In genomic region chr2:128503358-128504241, GRCh38 we compare ENCODE assay signal across 20 cellular contexts.
DNase-seq lines count a peak whose midpoint lies in the region; ATAC-seq, FAIRE-seq and TF ChIP-seq lines count a peak whose summit lies in the region.
"Had no signal": no experiment of that assay in that cellular context is flagged by ENCODE, and none has a peak within 500 bp of the region (broad histone marks: within the 10 kb centered on the region; RNA-seq: fewer than 3 reads in every experiment).

No MANE protein-coding gene starts in this region.

- H3K36me3 ChIP-seq in liver (ENCODE audit: control insufficient read depth in 4 of 4, insufficient read depth in 3 of 4, low read depth in 1 of 4, low read length in 3 of 4): no peaks in the 10 kb centered on the region
- no peaks in the 10 kb centered on the region for H3K36me3 ChIP-seq in HepG2 (replicated peaks in 1 of 2; ENCODE audit: control insufficient read depth in 1 of 2, insufficient read depth in 2 of 2, low read length in 2 of 2)
- H3K36me3 ChIP-seq in mesendoderm (ENCODE audit: control insufficient read depth, insufficient read depth, low read length): no peaks in the 10 kb centered on the region
- H3K36me3 ChIP-seq in osteoblast (ENCODE audit: insufficient read depth, low read length): no peaks in the 10 kb centered on the region
- H3K36me3 ChIP-seq: SJCRH30 had no signal

- no peaks in the 10 kb centered on the region for H4K20me1 ChIP-seq in HepG2 (ENCODE audit: insufficient read depth, low read length)
- H4K20me1 ChIP-seq in osteoblast (ENCODE audit: insufficient read depth, low read length): no peaks in the 10 kb centered on the region

- CTCF ChIA-PET in HepG2 (lab: Yijun Ruan, JAX; ENCODE audit: low intra/inter-chr PET ratio, low total read pairs): no interaction called here

- H3K9me3 ChIP-seq in liver (ENCODE audit: control insufficient read depth in 4 of 4, low read length in 3 of 4): no peaks in the 10 kb centered on the region
- no peaks in the 10 kb centered on the region for H3K9me3 ChIP-seq in HepG2 (ENCODE audit: low read length)
- no peaks in the 10 kb centered on the region for H3K9me3 ChIP-seq in osteoblast (ENCODE audit: low read depth, low read length)
- H3K9me3 ChIP-seq: SJCRH30 had no signal

- POLR2A ChIA-PET in HepG2 (lab: Yijun Ruan, JAX): no interaction called here

- no peak overlapping the region for H3K4me3 Mint-ChIP-seq in stimulated activated effector memory CD8-positive, alpha-beta T cell treated with anti-CD3 and anti-CD28 coated beads, Interleukin-12 subunit alpha, Interleukin-12 subunit beta, amount 100 ng/mL, for 72 hours
- H3K4me3 Mint-ChIP-seq: activated T-helper 17 cell treated with anti-CD3 and anti-CD28 coated beads, Interleukin-2, amount 50 U/mL, for 72 hours; CD4-positive, CD25-positive, alpha-beta regulatory T cell; immature natural killer cell; nephron had no signal

- no peak overlapping the region for H2BK15ac ChIP-seq in mesendoderm (replicated peaks; ENCODE audit: low read depth)

- TF ChIP-seq EP300 in HepG2 (IDR thresholded peaks at IDR 0.05; ENCODE audit: low read depth in 2 of 2, low read length in 2 of 2) (no peak), HepG2 (CRISPR knock-in tag; IDR thresholded peaks at IDR 0.05; ENCODE audit: borderline replicate concordance) (no peak)

- no peak for FAIRE-seq in HepG2 (lab: Jason Lieb, UNC)

- TF ChIP-seq CTCF in liver (IDR thresholded peaks at IDR 0.05; ENCODE audit: low read depth, low read length, missing input control) (no peak), HepG2 (CRISPR knock-in tag; IDR thresholded peaks at IDR 0.05) (no peak), osteoblast (IDR thresholded peaks at IDR 0.05; ENCODE audit: extremely low read depth, low read depth, low read length) (no peak)

- BruUV-seq in HepG2 (replicated peaks; lab: Mats Ljungman, UMichigan): no TSS peak

- no peak overlapping the region for H3K27ac Mint-ChIP-seq in stimulated activated effector memory CD8-positive, alpha-beta T cell treated with anti-CD3 and anti-CD28 coated beads, Interleukin-12 subunit alpha, Interleukin-12 subunit beta, amount 100 ng/mL, for 72 hours
- H3K27ac Mint-ChIP-seq: activated T-helper 17 cell treated with anti-CD3 and anti-CD28 coated beads, Interleukin-2, amount 50 U/mL, for 72 hours; CD4-positive, CD25-positive, alpha-beta regulatory T cell; immature natural killer cell; nephron had no signal

- TF ChIP-seq RAD21 in liver (IDR thresholded peaks at IDR 0.05): peak in 1 of 2 donors; percentile 5
- no peak for TF ChIP-seq RAD21 in HepG2 (CRISPR knock-in tag; IDR thresholded peaks at IDR 0.05)

- no peaks in the 10 kb centered on the region for H3K27me3 ChIP-seq in liver (ENCODE audit: control insufficient read depth in 4 of 4, insufficient read depth in 4 of 4, low read length in 3 of 4)
- H3K27me3 ChIP-seq in HepG2 (ENCODE audit: control insufficient read depth in 1 of 2, insufficient read depth in 2 of 2, low read length in 2 of 2): peaks cover 6 to 39% of the 10 kb centered on the region in 2 experiments; a peak in 4 of 5 replicates
- no peaks in the 10 kb centered on the region for H3K27me3 ChIP-seq in mesendoderm (ENCODE audit: insufficient read depth, low read length, poor library complexity)
- no peaks in the 10 kb centered on the region for H3K27me3 ChIP-seq in osteoblast (ENCODE audit: insufficient read depth, low read length)
- H3K27me3 ChIP-seq: SJCRH30 had no signal

- no peaks in the 10 kb centered on the region for H3K9me3 Mint-ChIP-seq in stimulated activated effector memory CD8-positive, alpha-beta T cell treated with anti-CD3 and anti-CD28 coated beads, Interleukin-12 subunit alpha, Interleukin-12 subunit beta, amount 100 ng/mL, for 72 hours
- H3K9me3 Mint-ChIP-seq: activated T-helper 17 cell treated with anti-CD3 and anti-CD28 coated beads, Interleukin-2, amount 50 U/mL, for 72 hours; immature natural killer cell; nephron had no signal

- no peak for TF ChIP-seq POLR2A in HepG2 (IDR thresholded peaks at IDR 0.05; ENCODE audit: insufficient read depth in 1 of 2, low read depth in 2 of 2, low read length in 2 of 2)

- H3K4me1 ChIP-seq in liver (ENCODE audit: control insufficient read depth in 4 of 4, insufficient read depth in 4 of 4, low read length in 3 of 4) (peaks cover 0 to 2% (median 0%) of the 10 kb centered on the region in 4 donors), HepG2 (ENCODE audit: insufficient read depth, low read length) (no peaks in the 10 kb centered on the region), mesendoderm (ENCODE audit: control insufficient read depth, low read depth, low read length) (no peaks in the 10 kb centered on the region), osteoblast (ENCODE audit: insufficient read depth, low read length) (no peaks in the 10 kb centered on the region)

- H3K27ac ChIP-seq in liver (ENCODE audit: low read depth in 1 of 2, low read length in 2 of 2): no peak overlapping the region
- no peak overlapping the region for H3K27ac ChIP-seq in HepG2 (ENCODE audit: extremely low read length, insufficient read depth, low read length)
- H3K27ac ChIP-seq in mesendoderm (ENCODE audit: low read depth, low read length): no peak overlapping the region
- no peak overlapping the region for H3K27ac ChIP-seq in osteoblast (ENCODE audit: low read depth, low read length)
- H3K27ac ChIP-seq: GM23248, SJCRH30 had no signal

- H3K4me2 ChIP-seq in HepG2 (ENCODE audit: low read depth, low read length): no peak overlapping the region
- H3K4me2 ChIP-seq in mesendoderm (ENCODE audit: low read length): no peak overlapping the region
- no peak overlapping the region for H3K4me2 ChIP-seq in osteoblast (ENCODE audit: insufficient read depth, low read length)

- no peak overlapping the region for H3K9ac ChIP-seq in liver (ENCODE audit: low read depth in 1 of 2, low read length in 2 of 2)
- no peak overlapping the region for H3K9ac ChIP-seq in HepG2 (ENCODE audit: insufficient read depth, low read depth, low read length)
- no peak overlapping the region for H3K9ac ChIP-seq in mesendoderm (ENCODE audit: low read length)
- H3K9ac ChIP-seq: GM23248 had no signal

- no peaks in the 10 kb centered on the region for H3K79me1 ChIP-seq in mesendoderm (ENCODE audit: low read length)

- no peaks in the 10 kb centered on the region for H3K4me1 Mint-ChIP-seq in stimulated activated effector memory CD8-positive, alpha-beta T cell treated with anti-CD3 and anti-CD28 coated beads, Interleukin-12 subunit alpha, Interleukin-12 subunit beta, amount 100 ng/mL, for 72 hours
- H3K4me1 Mint-ChIP-seq: activated T-helper 17 cell treated with anti-CD3 and anti-CD28 coated beads, Interleukin-2, amount 50 U/mL, for 72 hours; CD4-positive, CD25-positive, alpha-beta regulatory T cell; immature natural killer cell had no signal

- H3K4ac ChIP-seq in mesendoderm (ENCODE audit: low read depth, low read length): no peak overlapping the region

- peak overlapping the region; percentile 80 for H3K23ac ChIP-seq in mesendoderm (ENCODE audit: low read length)

- no peak for DNase-seq in HepG2 (ENCODE audit: low spot score)
- DNase-seq in ecto neural progenitor cell (ENCODE audit: low spot score): peak; percentile 32
- DNase-seq in mesendoderm: no peak
- no peak for DNase-seq in HUDEP-2 (lab: John Stamatoyannopoulos, UW; ENCODE audit: unreplicated experiment in 76 of 76)
- no peak for DNase-seq in osteoblast (ENCODE audit: insufficient read length, low spot score, missing footprints)
- no peak for DNase-seq in stimulated activated effector memory CD8-positive, alpha-beta T cell treated with anti-CD3 and anti-CD28 coated beads, Interleukin-12 subunit alpha, Interleukin-12 subunit beta, amount 100 ng/mL, for 72 hours (ENCODE audit: low spot score in 2 of 2)
- DNase-seq: CD4-positive, CD25-positive, alpha-beta regulatory T cell; DMS153; GM23248; immature natural killer cell; mammary epithelial cell; NCI-H187 treated with DMSO at 0.1 percent for 48 hours; NCI-H446 treated with DMSO at 0.1 percent for 48 hours; SJCRH30; stimulated activated naive CD4-positive, alpha-beta T cell treated with Interleukin-2 at 50 U/mL for 16 hours; trophoblast cell had no signal

- H4K5ac ChIP-seq in mesendoderm (ENCODE audit: low read length): no peak overlapping the region

- H2AFZ ChIP-seq in HepG2 (ENCODE audit: low read length) (no peak overlapping the region), osteoblast (ENCODE audit: low read length) (no peak overlapping the region)
- H2AFZ ChIP-seq: GM23248 had no signal

- H3K4me3 ChIP-seq in liver (ENCODE audit: low read depth in 1 of 3, low read length in 3 of 3) (no peak overlapping the region), HepG2 (replicated peaks in 1 of 3; ENCODE audit: insufficient read depth in 1 of 3, low read depth in 2 of 3, low read length in 3 of 3) (no peak overlapping the region), mesendoderm (ENCODE audit: low read length) (no peak overlapping the region), osteoblast (ENCODE audit: insufficient read depth, low read length) (no peak overlapping the region)
- H3K4me3 ChIP-seq: GM23248, SJCRH30 had no signal

- in situ Hi-C loops in HepG2 (cut with HindIII; ENCODE audit: extremely low pct_ligation_motif_present, low pct_unique_long_range_greater_than_20kb): no loop called here

- H3K79me2 ChIP-seq in HepG2 (ENCODE audit: insufficient read depth, low read length) (no peaks in the 10 kb centered on the region), mesendoderm (ENCODE audit: control insufficient read depth, insufficient read depth, low read length) (no peaks in the 10 kb centered on the region), osteoblast (ENCODE audit: insufficient read depth, low read length) (no peaks in the 10 kb centered on the region)

- H2BK5ac ChIP-seq in mesendoderm (ENCODE audit: low read length): no peak overlapping the region

- WGBS in liver: 75% methylated on average over 21 of the region's 21 CpGs
- WGBS in HepG2 (ENCODE audit: low lambda C conversion rate): 41% methylated on average over 14 of the region's 21 CpGs
- no CpG with 5 or more reads among the region's 21 CpGs for WGBS in mesendoderm (ENCODE audit: extremely low coverage, insufficient coverage, low lambda C conversion rate)

- no peak overlapping the region for H3K56ac ChIP-seq in mesendoderm (ENCODE audit: low read length)

- intact Hi-C loops in HepG2 (cut with micrococcal nuclease; ENCODE audit: unreplicated experiment): no loop called here

- H2AK5ac ChIP-seq in mesendoderm (ENCODE audit: low read length): no peak overlapping the region

- H4K8ac ChIP-seq in mesendoderm (ENCODE audit: low read depth, low read length): no peak overlapping the region

- ATAC-seq in HepG2 (no peak), GM18502 (IDR thresholded peaks at IDR 0.05; ENCODE audit: poor library complexity, unreplicated experiment) (no peak)
- ATAC-seq in stimulated activated effector memory CD8-positive, alpha-beta T cell treated with anti-CD3 and anti-CD28 coated beads, Interleukin-12 subunit alpha, Interleukin-12 subunit beta, amount 100 ng/mL, for 72 hours: no peak

- H3K18ac ChIP-seq in mesendoderm (ENCODE audit: low read length): no peak overlapping the region

- no peak overlapping the region for H2BK120ac ChIP-seq in mesendoderm (ENCODE audit: low read depth, low read length)

- H3K36me3 Mint-ChIP-seq in stimulated activated effector memory CD8-positive, alpha-beta T cell treated with anti-CD3 and anti-CD28 coated beads, Interleukin-12 subunit alpha, Interleukin-12 subunit beta, amount 100 ng/mL, for 72 hours: no peaks in the 10 kb centered on the region
- H3K36me3 Mint-ChIP-seq: CD4-positive, CD25-positive, alpha-beta regulatory T cell; immature natural killer cell had no signal
